Comparison of ENCODE assay signal across 10 cellular contexts in the genomic region with DNA sequence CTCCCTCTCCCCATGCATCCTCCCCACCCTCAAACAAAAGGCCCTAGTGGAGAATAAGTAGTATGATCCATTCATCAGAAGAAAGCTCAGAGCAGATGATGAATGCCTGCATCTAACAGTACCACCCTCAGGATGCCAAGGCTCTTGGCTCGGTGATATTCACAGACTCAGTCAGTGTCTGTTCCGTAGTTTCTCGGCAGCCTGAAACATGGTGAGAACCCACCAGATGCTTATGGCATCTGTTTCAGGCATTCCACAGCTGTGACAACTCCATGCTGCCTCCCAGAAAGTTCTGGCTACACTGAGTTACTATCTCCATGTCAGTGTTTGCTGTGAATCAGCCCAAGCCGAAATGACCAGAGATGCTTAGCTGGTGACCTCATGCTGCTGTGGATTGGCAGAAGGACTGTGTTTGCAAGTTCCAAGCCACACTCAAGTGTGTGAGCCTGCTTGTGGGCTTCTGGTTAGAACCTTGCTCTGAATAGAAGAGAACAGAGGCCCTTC.
DNase-seq lines count a peak whose midpoint lies in the region; ATAC-seq and TF ChIP-seq lines count a peak whose summit lies in the region.
"Had no signal": no experiment of that assay in that cellular context is flagged by ENCODE, and none has a peak within 500 bp of the region (broad histone marks: within the 10 kb centered on the region; RNA-seq: fewer than 3 reads in every experiment).

No MANE protein-coding gene starts in this region.

- H3K36me3 ChIP-seq in endodermal cell (ENCODE audit: control insufficient read depth, insufficient read depth, low read length), result peaks cover 85% of the 10 kb centered on the region
- peaks cover 0 to 14% (median under 1%) of the 10 kb centered on the region in 4 donors for H3K36me3 ChIP-seq in right lobe of liver
- peaks cover 0 to 32% (median 0%) of the 10 kb centered on the region in 3 donors for H3K36me3 ChIP-seq in tibial artery
- H3K36me3 ChIP-seq: ovary had no signal

- peak; percentile 95 for DNase-seq in NCI-H1694 (lab: John Stamatoyannopoulos, UW)
- peak; percentile 47 for DNase-seq in endodermal cell
- DNase-seq in right lobe of liver, result no peak
- peak; percentile 67 to 85 for DNase-seq in tibial artery
- no peak for DNase-seq in NCI-H1930 (lab: John Stamatoyannopoulos, UW)
- DNase-seq in activated CD4-positive, alpha-beta memory T cell treated with anti-CD3 and anti-CD28 coated beads, Interleukin-2, amount 10 ng/mL, durations not matched to agents 7 days and 5 days, result no peak

- no peak for TF ChIP-seq POLR2A in right lobe of liver (IDR thresholded peaks at IDR 0.05)

- H3K9me3 Mint-ChIP-seq in endodermal cell, result no peaks in the 10 kb centered on the region
- H3K9me3 Mint-ChIP-seq in activated CD4-positive, alpha-beta memory T cell treated with anti-CD3 and anti-CD28 coated beads, Interleukin-2, amount 10 ng/mL, durations not matched to agents 7 days and 5 days, result no peaks in the 10 kb centered on the region

- H3K4me1 ChIP-seq in endodermal cell (ENCODE audit: control insufficient read depth, insufficient read depth, low read length) (peaks cover 6% of the 10 kb centered on the region), right lobe of liver (no peaks in the 10 kb centered on the region), tibial artery (peaks cover 0 to 45% (median 25%) of the 10 kb centered on the region in 4 donors)

- H3K27ac ChIP-seq in endodermal cell (ENCODE audit: low read depth, low read length) (no peak overlapping the region), right lobe of liver (no peak overlapping the region), tibial artery (peak overlapping the region; percentile 5 to 43)
- H3K27ac ChIP-seq: ovary had no signal

- H3K36me3 Mint-ChIP-seq in endodermal cell (ENCODE audit: low read depth), result no peaks in the 10 kb centered on the region
- H3K36me3 Mint-ChIP-seq in activated CD4-positive, alpha-beta memory T cell treated with anti-CD3 and anti-CD28 coated beads, Interleukin-2, amount 10 ng/mL, durations not matched to agents 7 days and 5 days (ENCODE audit: low read depth), result no peaks in the 10 kb centered on the region

- H3K27me3 Mint-ChIP-seq in endodermal cell (ENCODE audit: insufficient read depth), result no peaks in the 10 kb centered on the region
- peaks cover 2% of the 10 kb centered on the region for H3K27me3 Mint-ChIP-seq in activated CD4-positive, alpha-beta memory T cell treated with anti-CD3 and anti-CD28 coated beads, Interleukin-2, amount 10 ng/mL, durations not matched to agents 7 days and 5 days

- H3K4me3 ChIP-seq in endodermal cell (ENCODE audit: low read length) (no peak overlapping the region), right lobe of liver (no peak overlapping the region), tibial artery (no peak overlapping the region)
- H3K4me3 ChIP-seq: ovary, Peyer's patch had no signal

- ATAC-seq in right lobe of liver (peak; percentile 38 to 72 (median 48)), HG03045 (IDR thresholded peaks at IDR 0.05; ENCODE audit: unreplicated experiment) (no peak), HG03520 (IDR thresholded peaks at IDR 0.05; ENCODE audit: unreplicated experiment) (no peak)

- intact Hi-C loops in right lobe of liver (cut with DNase I), result no loop called here
- intact Hi-C loops in tibial artery (cut with DNase I; ENCODE audit: low total_unique reads), result no loop called here

- 88 to 94% methylated on average over 3 to 4 of the region's 4 CpGs for WGBS in endodermal cell (ENCODE audit: insufficient coverage in 1 of 2, insufficient read length in 1 of 2), 2 experiments
- 72% methylated on average over 4 of the region's 4 CpGs for WGBS in right lobe of liver (ENCODE audit: insufficient coverage, low coverage, low lambda C conversion rate, missing lambda C conversion rate)

- H3K27ac Mint-ChIP-seq in endodermal cell, result no peak overlapping the region
- H3K27ac Mint-ChIP-seq in activated CD4-positive, alpha-beta memory T cell treated with anti-CD3 and anti-CD28 coated beads, Interleukin-2, amount 10 ng/mL, durations not matched to agents 7 days and 5 days, result no peak overlapping the region

- CTCF ChIA-PET in activated CD4-positive, alpha-beta memory T cell treated with anti-CD3 and anti-CD28 coated beads, Interleukin-2, amount 10 ng/mL, durations not matched to agents 7 days and 5 days (lab: Charles Lee), result no interaction called here

- H3K9me3 ChIP-seq in endodermal cell (ENCODE audit: control insufficient read depth, low read length) (no peaks in the 10 kb centered on the region), right lobe of liver (no peaks in the 10 kb centered on the region), tibial artery (no peaks in the 10 kb centered on the region)
- H3K9me3 ChIP-seq: ovary, Peyer's patch had no signal

- peak; percentile 24 for TF ChIP-seq CTCF in endodermal cell (conservative IDR thresholded peaks at IDR 0.05)
- TF ChIP-seq CTCF in right lobe of liver (IDR thresholded peaks at IDR 0.05), result no peak
- TF ChIP-seq CTCF in tibial artery (IDR thresholded peaks at IDR 0.05), result no peak

- no peak overlapping the region for H3K9ac ChIP-seq in endodermal cell (ENCODE audit: extremely low read depth, low read length, poor library complexity, severe bottlenecking)

- POLR2A ChIA-PET in activated CD4-positive, alpha-beta memory T cell treated with anti-CD3 and anti-CD28 coated beads, Interleukin-2, amount 10 ng/mL, durations not matched to agents 7 days and 5 days (lab: Charles Lee), result no interaction called here

- H3K27me3 ChIP-seq in endodermal cell (ENCODE audit: control insufficient read depth, insufficient read depth, low read length, poor library complexity, severe bottlenecking) (no peaks in the 10 kb centered on the region), right lobe of liver (no peaks in the 10 kb centered on the region), tibial artery (no peaks in the 10 kb centered on the region)
- H3K27me3 ChIP-seq: ovary, Peyer's patch had no signal

- H3K4me3 Mint-ChIP-seq in endodermal cell, result no peak overlapping the region
- H3K4me3 Mint-ChIP-seq in activated CD4-positive, alpha-beta memory T cell treated with anti-CD3 and anti-CD28 coated beads, Interleukin-2, amount 10 ng/mL, durations not matched to agents 7 days and 5 days, result no peak overlapping the region

- peaks cover 14% of the 10 kb centered on the region for H3K4me1 Mint-ChIP-seq in endodermal cell
- peaks cover 8% of the 10 kb centered on the region for H3K4me1 Mint-ChIP-seq in activated CD4-positive, alpha-beta memory T cell treated with anti-CD3 and anti-CD28 coated beads, Interleukin-2, amount 10 ng/mL, durations not matched to agents 7 days and 5 days

Comparison
In these comparisons a context has a peak if more than half of its experiments do, and no peak if none do; other contexts are left out.
1. DNase-seq: peak in NCI-H1694 (single experiment), endodermal cell (single experiment) and tibial artery (2 of 2); none in right lobe of liver (0 of 3), NCI-H1930 (0 of 2) and activated CD4-positive, alpha-beta memory T cell treated with anti-CD3 and anti-CD28 coated beads, Interleukin-2, amount 10 ng/mL, durations not matched to agents 7 days and 5 days (single experiment).
2. H3K27ac ChIP-seq: peak in tibial artery (2 of 2); none in endodermal cell (single experiment) and right lobe of liver (0 of 3).
3. ATAC-seq: peak in right lobe of liver (4 of 4); none in HG03045 (single experiment) and HG03520 (single experiment).